11 cellular contexts compared by ENCODE assay signal in genomic region chr11:67613313-67613959, GRCh38. TPM values are rescaled to one million over a fixed set of nuclear protein-coding genes. Genes with fewer than 3 reads are reported as not detected.
DNase-seq lines count a peak whose midpoint lies in the region; ATAC-seq and TF ChIP-seq lines count a peak whose summit lies in the region.
"Had no signal": no experiment of that assay in that cellular context is flagged by ENCODE, and none has a peak within 500 bp of the region (broad histone marks: within the 10 kb centered on the region; RNA-seq: fewer than 3 reads in every experiment).

No MANE protein-coding gene starts in this region.

- H3K27ac Mint-ChIP-seq in activated T-cell treated with anti-CD3 and anti-CD28 coated beads, Interleukin-2, amount 50 U/mL, for 24 hours: peak overlapping the region; percentile 97
- peak overlapping the region; percentile 98 for H3K27ac Mint-ChIP-seq in activated T-helper 2 cell treated with anti-CD3 and anti-CD28 coated beads, Interferon-gamma antibody, Interleukin-2, Interleukin-4, amounts not matched to agents 10 μg/mL and 5 μg/mL and 100 μg/mL, durations not matched to agents 14 hours and 24 hours and 36 hours
- no peak overlapping the region for H3K27ac Mint-ChIP-seq in Caco-2 (ENCODE audit: unreplicated experiment)

- no peak for TF ChIP-seq POLR2A in suprapubic skin (IDR thresholded peaks at IDR 0.05)

- H3K27ac ChIP-seq in left lung (peak overlapping the region; percentile 79 to 89), suprapubic skin (peak overlapping the region; percentile 60)
- H3K27ac ChIP-seq: PC-9 had no signal

- CTCF ChIA-PET in Caco-2 (lab: Charles Lee): interaction anchor here (0.5 to 2.5 kb wide), 12 partner anchors 13 to 411 kb away, joined by 3 to 36 read pairs (median 4); partner anchors contain the start of genes GSTP1, NUDT8 and PPP1CA

- peak overlapping the region; percentile 75 for H3K4me3 Mint-ChIP-seq in activated T-cell treated with anti-CD3 and anti-CD28 coated beads, Interleukin-2, amount 50 U/mL, for 24 hours
- H3K4me3 Mint-ChIP-seq in activated T-helper 2 cell treated with anti-CD3 and anti-CD28 coated beads, Interferon-gamma antibody, Interleukin-2, Interleukin-4, amounts not matched to agents 10 μg/mL and 5 μg/mL and 100 μg/mL, durations not matched to agents 14 hours and 24 hours and 36 hours (ENCODE audit: low read depth): peak overlapping the region; percentile 74
- no peak overlapping the region for H3K4me3 Mint-ChIP-seq in Caco-2 (ENCODE audit: unreplicated experiment)

- no peak for TF ChIP-seq CTCF in left lung (IDR thresholded peaks at IDR 0.05)
- TF ChIP-seq CTCF in suprapubic skin (IDR thresholded peaks at IDR 0.05): no peak
- no peak for TF ChIP-seq CTCF in Caco-2 (IDR thresholded peaks at IDR 0.05; ENCODE audit: insufficient read depth in 1 of 2, low read depth in 1 of 2, low read length in 1 of 2, severe bottlenecking in 1 of 2, unreplicated experiment in 1 of 2)

- H3K9me3 ChIP-seq in left lung (no peaks in the 10 kb centered on the region), suprapubic skin (no peaks in the 10 kb centered on the region), Caco-2 (no peaks in the 10 kb centered on the region)
- H3K9me3 ChIP-seq: HAP-1 had no signal

- H3K9me3 Mint-ChIP-seq in activated T-cell treated with anti-CD3 and anti-CD28 coated beads, Interleukin-2, amount 50 U/mL, for 24 hours: no peaks in the 10 kb centered on the region
- no peaks in the 10 kb centered on the region for H3K9me3 Mint-ChIP-seq in activated T-helper 2 cell treated with anti-CD3 and anti-CD28 coated beads, Interferon-gamma antibody, Interleukin-2, Interleukin-4, amounts not matched to agents 10 μg/mL and 5 μg/mL and 100 μg/mL, durations not matched to agents 14 hours and 24 hours and 36 hours
- H3K9me3 Mint-ChIP-seq in Caco-2 (ENCODE audit: unreplicated experiment): no peaks in the 10 kb centered on the region

- intact Hi-C loops in activated T-helper 2 cell treated with anti-CD3 and anti-CD28 coated beads, Interferon-gamma antibody, Interleukin-2, Interleukin-4, amounts not matched to agents 10 μg/mL and 5 μg/mL and 100 μg/mL, durations not matched to agents 14 hours and 24 hours and 36 hours (cut with micrococcal nuclease): loop anchor here (10.0 kb wide), 1 partner anchor 129 kb away; the partner anchor contains the start of gene AIP
- intact Hi-C loops in left lung (cut with DNase I): no loop called here
- intact Hi-C loops in Caco-2 (cut with micrococcal nuclease; ENCODE audit: unreplicated experiment): no loop called here

- no peak for TF ChIP-seq EP300 in suprapubic skin (IDR thresholded peaks at IDR 0.05)

- no peaks in the 10 kb centered on the region for H3K27me3 Mint-ChIP-seq in activated T-cell treated with anti-CD3 and anti-CD28 coated beads, Interleukin-2, amount 50 U/mL, for 24 hours
- no peaks in the 10 kb centered on the region for H3K27me3 Mint-ChIP-seq in activated T-helper 2 cell treated with anti-CD3 and anti-CD28 coated beads, Interferon-gamma antibody, Interleukin-2, Interleukin-4, amounts not matched to agents 10 μg/mL and 5 μg/mL and 100 μg/mL, durations not matched to agents 14 hours and 24 hours and 36 hours (ENCODE audit: low read depth)
- no peaks in the 10 kb centered on the region for H3K27me3 Mint-ChIP-seq in Caco-2 (ENCODE audit: insufficient read depth, unreplicated experiment)

- peak overlapping the region; percentile 28 to 39 for H3K4me3 ChIP-seq in left lung
- peak overlapping the region; percentile 43 for H3K4me3 ChIP-seq in suprapubic skin
- no peak overlapping the region for H3K4me3 ChIP-seq in H7 (ENCODE audit: insufficient read depth, low read depth, low read length)
- H3K4me3 ChIP-seq in Caco-2 (ENCODE audit: low read depth, low read length): no peak overlapping the region
- H3K4me3 ChIP-seq: HAP-1, PC-9 had no signal

- H3K4me1 ChIP-seq in left lung (peaks cover 4 to 15% of the 10 kb centered on the region in 2 donors), suprapubic skin (peaks cover 32% of the 10 kb centered on the region), Caco-2 (no peaks in the 10 kb centered on the region)
- H3K4me1 ChIP-seq: HAP-1 had no signal

- H3K4me1 Mint-ChIP-seq in activated T-cell treated with anti-CD3 and anti-CD28 coated beads, Interleukin-2, amount 50 U/mL, for 24 hours (ENCODE audit: low read depth): peaks cover 45% of the 10 kb centered on the region
- peaks cover 22% of the 10 kb centered on the region for H3K4me1 Mint-ChIP-seq in activated T-helper 2 cell treated with anti-CD3 and anti-CD28 coated beads, Interferon-gamma antibody, Interleukin-2, Interleukin-4, amounts not matched to agents 10 μg/mL and 5 μg/mL and 100 μg/mL, durations not matched to agents 14 hours and 24 hours and 36 hours (ENCODE audit: low read depth)
- H3K4me1 Mint-ChIP-seq in Caco-2 (ENCODE audit: low read depth, unreplicated experiment): peaks cover 6% of the 10 kb centered on the region

- peaks cover 0 to 33% of the 10 kb centered on the region in 2 donors for H3K27me3 ChIP-seq in left lung
- peaks cover 17% of the 10 kb centered on the region for H3K27me3 ChIP-seq in suprapubic skin
- peaks cover 2% of the 10 kb centered on the region; the same call in 1 of the 2 replicates for H3K27me3 ChIP-seq in H7 (ENCODE audit: control insufficient read depth, insufficient read depth, low read length)
- no peaks in the 10 kb centered on the region for H3K27me3 ChIP-seq in Caco-2 (replicated peaks; ENCODE audit: control insufficient read depth, insufficient read depth, low read length)

- 85% methylated on average over 6 of the region's 17 CpGs for WGBS in suprapubic skin

- ATAC-seq in left lung (peak; percentile 2), HG03196 (IDR thresholded peaks at IDR 0.05; ENCODE audit: unreplicated experiment) (no peak)

- peaks cover 53% of the 10 kb centered on the region for H3K36me3 Mint-ChIP-seq in activated T-cell treated with anti-CD3 and anti-CD28 coated beads, Interleukin-2, amount 50 U/mL, for 24 hours (ENCODE audit: low read depth)
- peaks cover 34% of the 10 kb centered on the region for H3K36me3 Mint-ChIP-seq in activated T-helper 2 cell treated with anti-CD3 and anti-CD28 coated beads, Interferon-gamma antibody, Interleukin-2, Interleukin-4, amounts not matched to agents 10 μg/mL and 5 μg/mL and 100 μg/mL, durations not matched to agents 14 hours and 24 hours and 36 hours (ENCODE audit: low read depth)
- H3K36me3 Mint-ChIP-seq in Caco-2 (ENCODE audit: insufficient read depth, unreplicated experiment): peaks cover 35% of the 10 kb centered on the region

- DNase-seq in activated T-cell treated with anti-CD3 and anti-CD28 coated beads, Interleukin-2, amount 50 U/mL, for 24 hours: no peak
- no peak for DNase-seq in activated T-cell treated with anti-CD3 and anti-CD28 coated beads, Interleukin-2, amount 50 U/mL, for 1 hour
- DNase-seq in activated T-helper 2 cell treated with anti-CD3 and anti-CD28 coated beads, Interferon-gamma antibody, Interleukin-2, Interleukin-4, amounts not matched to agents 10 μg/mL and 5 μg/mL and 100 μg/mL, durations not matched to agents 14 hours and 24 hours and 36 hours (ENCODE audit: low spot score): no peak
- no peak for DNase-seq in left lung
- no peak for DNase-seq in suprapubic skin (ENCODE audit: low spot score in 2 of 2)
- DNase-seq in H7: no peak
- no peak for DNase-seq in Caco-2

- POLR2A ChIA-PET in Caco-2 (lab: Charles Lee): interaction anchor here (1.1 to 1.3 kb wide), 3 partner anchors 17 to 41 kb away, joined by 4 to 12 read pairs (median 6); partner anchors contain the start of gene NUDT8

- no TSS peak for BruUV-seq in Caco-2 (replicated peaks; lab: Mats Ljungman, UMichigan)

- H3K36me3 ChIP-seq in left lung: peaks cover 0 to 49% of the 10 kb centered on the region in 2 donors
- peaks cover 47% of the 10 kb centered on the region for H3K36me3 ChIP-seq in suprapubic skin
- peaks cover 16% of the 10 kb centered on the region for H3K36me3 ChIP-seq in H7 (replicated peaks; ENCODE audit: control insufficient read depth, insufficient read depth, low read length)
- H3K36me3 ChIP-seq in Caco-2 (ENCODE audit: control insufficient read depth, insufficient read depth, low read length): peaks cover 7% of the 10 kb centered on the region

RNA-seq across cellular contexts. Expression of gene NDUFV1, which starts 6.7 kb away (rescaled TPM):
- total RNA-seq in activated T-helper 2 cell treated with anti-CD3 and anti-CD28 coated beads, Interferon-gamma antibody, Interleukin-2, Interleukin-4, amounts not matched to agents 10 μg/mL and 5 μg/mL and 100 μg/mL, durations not matched to agents 14 hours and 24 hours and 36 hours: 237 and 242 TPM in 2 replicates
- total RNA-seq in left lung (100 to 1,000 TPM; 136 to 155 TPM), suprapubic skin (100 to 1,000 TPM; 200 to 361 (median 275) TPM), Caco-2 (2022) (358 and 375 TPM in 2 replicates)
- 302 and 350 TPM in 2 replicates for total RNA-seq in H7 (2014; rRNA removed; shearing (Covaris generic))

RNA-seq across cellular contexts. Expression of gene NUDT8, which starts 16.3 kb away (rescaled TPM):
- 22.2 and 27.9 TPM in 2 replicates for total RNA-seq in activated T-helper 2 cell treated with anti-CD3 and anti-CD28 coated beads, Interferon-gamma antibody, Interleukin-2, Interleukin-4, amounts not matched to agents 10 μg/mL and 5 μg/mL and 100 μg/mL, durations not matched to agents 14 hours and 24 hours and 36 hours
- total RNA-seq in left lung: 10 to 100 TPM; 10.7 to 18.1 TPM
- 10 to 100 TPM; 33.9 to 48.8 (median 46.3) TPM for total RNA-seq in suprapubic skin
- 8.1 and 8.7 TPM in 2 replicates for total RNA-seq in H7 (2014; rRNA removed; shearing (Covaris generic))
- total RNA-seq in Caco-2 (2022): 15.0 and 18.1 TPM in 2 replicates

RNA-seq across cellular contexts. Expression of gene TBX10, which starts 26.1 kb away (rescaled TPM):
- not detected in 2 replicates for total RNA-seq in activated T-helper 2 cell treated with anti-CD3 and anti-CD28 coated beads, Interferon-gamma antibody, Interleukin-2, Interleukin-4, amounts not matched to agents 10 μg/mL and 5 μg/mL and 100 μg/mL, durations not matched to agents 14 hours and 24 hours and 36 hours
- not detected for total RNA-seq in left lung
- total RNA-seq in suprapubic skin: not detected
- total RNA-seq in H7 (2014; rRNA removed; shearing (Covaris generic)): 0.07 TPM in 1 of 2 replicates, not detected in the other
- total RNA-seq in Caco-2 (2022): not detected in 2 replicates
- total RNA-seq: epithelial cell of proximal tubule, PC-9 had no signal

RNA-seq across cellular contexts. Expression of gene GSTP1, which starts 29.8 kb away (rescaled TPM):
- 339 and 344 TPM in 2 replicates for total RNA-seq in activated T-helper 2 cell treated with anti-CD3 and anti-CD28 coated beads, Interferon-gamma antibody, Interleukin-2, Interleukin-4, amounts not matched to agents 10 μg/mL and 5 μg/mL and 100 μg/mL, durations not matched to agents 14 hours and 24 hours and 36 hours
- total RNA-seq in left lung (1,000 to 10,000 TPM in 1 of 2 donors, 100 to 1,000 TPM in 1; 790 to 1,058 TPM), suprapubic skin (1,000 to 10,000 TPM in 3 of 4 donors, 100 to 1,000 TPM in 1; 564 to 1,559 (median 1,256) TPM), Caco-2 (2022) (1,799 and 1,911 TPM in 2 replicates)
- total RNA-seq in H7 (2014; rRNA removed; shearing (Covaris generic)): 2,691 and 2,979 TPM in 2 replicates

RNA-seq across cellular contexts. Expression of gene ACY3, which starts 37.1 kb away (rescaled TPM):
- 0.14 TPM in 2 replicates for total RNA-seq in activated T-helper 2 cell treated with anti-CD3 and anti-CD28 coated beads, Interferon-gamma antibody, Interleukin-2, Interleukin-4, amounts not matched to agents 10 μg/mL and 5 μg/mL and 100 μg/mL, durations not matched to agents 14 hours and 24 hours and 36 hours
- total RNA-seq in left lung: under 1 TPM; 0.29 to 0.61 TPM
- total RNA-seq in suprapubic skin: not detected
- not detected in 2 replicates for total RNA-seq in H7 (2014; rRNA removed; shearing (Covaris generic))
- total RNA-seq in Caco-2 (2022): 2.4 and 4.2 TPM in 2 replicates
- total RNA-seq: epithelial cell of proximal tubule had no signal

Comparison
In these comparisons a context has a peak if more than half of its experiments do, and no peak if none do; other contexts are left out.
1. H3K4me3 ChIP-seq: peak in left lung (2 of 2) and suprapubic skin (single experiment); none in H7 (single experiment) and Caco-2 (single experiment).